In the genomic region with DNA sequence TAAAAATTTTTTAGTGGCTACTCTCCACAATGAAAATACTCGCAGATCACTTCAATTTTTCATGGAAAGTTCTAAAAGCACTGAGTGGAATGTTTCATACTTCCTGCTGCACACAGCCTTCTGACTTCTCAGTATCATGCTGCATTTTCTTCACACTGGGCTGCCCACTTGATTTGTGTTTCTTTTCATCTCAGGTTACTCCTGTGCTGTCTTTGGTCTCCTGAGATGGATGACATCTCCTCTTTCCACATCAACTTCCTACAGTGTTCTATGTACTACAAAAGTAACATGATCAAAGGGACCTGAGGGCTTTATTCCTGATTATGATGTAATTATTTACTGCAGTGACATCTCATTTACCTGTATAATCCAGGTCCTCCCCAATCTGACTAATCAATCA, we compare ENCODE assay signal across 19 cellular contexts.
A peak's percentile ranks its signal among the peaks of the same experiment; 100 is the strongest.
DNase-seq lines count a peak whose midpoint lies in the region; ATAC-seq and TF ChIP-seq lines count a peak whose summit lies in the region.
"Had no signal": no experiment of that assay in that cellular context is flagged by ENCODE, and none has a peak within 500 bp of the region (broad histone marks: within the 10 kb centered on the region; RNA-seq: fewer than 3 reads in every experiment).

No MANE protein-coding gene starts in this region.

- ATAC-seq in left cardiac atrium, result no peak
- ATAC-seq in GM21528 (IDR thresholded peaks at IDR 0.05; ENCODE audit: low FRiP score, unreplicated experiment), result no peak
- ATAC-seq: CD8-positive, alpha-beta T cell; GM12878; GM23338 had no signal

- no peaks in the 10 kb centered on the region for H3K4me1 ChIP-seq in adipocyte (ENCODE audit: control insufficient read depth, insufficient read depth, low read length)
- H3K4me1 ChIP-seq: BLaER1 had no signal

- no peak for TF ChIP-seq CTCF in GM10266 (IDR thresholded peaks at IDR 0.05; ENCODE audit: control insufficient read depth, insufficient read depth, low read depth, missing control alignments)

- intact Hi-C loops in left cardiac atrium (cut with DNase I), result no loop called here

- H3K9ac ChIP-seq in adipocyte (ENCODE audit: low read length), result no peak overlapping the region
- H3K9ac ChIP-seq: BLaER1 had no signal

- no peaks in the 10 kb centered on the region for H3K27me3 ChIP-seq in adipocyte (replicated peaks; ENCODE audit: control insufficient read depth, insufficient read depth, low read length)
- H3K27me3 ChIP-seq: BLaER1 had no signal

- H3K36me3 ChIP-seq in adipocyte (ENCODE audit: control insufficient read depth, insufficient read depth, low read length, severe bottlenecking), result no peaks in the 10 kb centered on the region
- H3K36me3 ChIP-seq: BLaER1 had no signal

- DNase-seq in NCI-H2171 treated with DMSO at 0.1 percent for 48 hours (lab: John Stamatoyannopoulos, UW), result peak; percentile 12
- no peak for DNase-seq in NCI-H2171 (lab: John Stamatoyannopoulos, UW)
- DNase-seq in adipocyte (ENCODE audit: low read depth), result peak; percentile 18
- DNase-seq in left kidney (ENCODE audit: low read depth, low spot score), result peak; percentile 96
- peak; percentile 13 for DNase-seq in smooth muscle cell of the brain vasculature (ENCODE audit: low read depth, low spot score)
- DNase-seq in GM10266 (ENCODE audit: extremely low spot score), result no peak
- no peak for DNase-seq in left cardiac atrium
- DNase-seq: 8988T; Calu3; CD8-positive, alpha-beta T cell; DMS79 treated with DMSO at 0.1 percent for 48 hours; GF-D8; HCEC 1CT; HFFc6; IMR-90 had no signal

- H3K9me3 ChIP-seq in adipocyte (ENCODE audit: control insufficient read depth, low read length), result no peaks in the 10 kb centered on the region
- H3K9me3 ChIP-seq: BLaER1 had no signal

- H3K4me3 ChIP-seq in adipocyte (ENCODE audit: low read length), result no peak overlapping the region
- H3K4me3 ChIP-seq: BLaER1, GM12878, GM23338 had no signal

Comparison
In these comparisons a context has a peak if more than half of its experiments do, and no peak if none do; other contexts are left out.
1. DNase-seq: peak in NCI-H2171 treated with DMSO at 0.1 percent for 48 hours (single experiment), adipocyte (single experiment), left kidney (single experiment) and smooth muscle cell of the brain vasculature (single experiment); none in NCI-H2171 (single experiment), GM10266 (single experiment) and left cardiac atrium (single experiment).